9 cellular contexts compared by ENCODE assay signal in genomic region chr4:114780205-114780604, GRCh38.
DNase-seq lines count a peak whose midpoint lies in the region; ATAC-seq and TF ChIP-seq lines count a peak whose summit lies in the region.
"Had no signal": no experiment of that assay in that cellular context is flagged by ENCODE, and none has a peak within 500 bp of the region (broad histone marks: within the 10 kb centered on the region; RNA-seq: fewer than 3 reads in every experiment).

No MANE protein-coding gene starts in this region.

- H3K4me3 Mint-ChIP-seq in nephron, result no peak overlapping the region

- no peaks in the 10 kb centered on the region for H3K36me3 Mint-ChIP-seq in nephron (ENCODE audit: low read depth)

- ATAC-seq in activated CD4-positive, CD25-positive, alpha-beta regulatory T cell treated with anti-CD3 and anti-CD28 coated beads, Interleukin-2, amount 50 U/mL, for 24 hours, result no peak

- H3K27me3 Mint-ChIP-seq in nephron (ENCODE audit: low read depth), result no peaks in the 10 kb centered on the region

- TF ChIP-seq CTCF in GM12864 (IDR thresholded peaks at IDR 0.05; ENCODE audit: low read depth, low read length, missing control alignments), result peak; percentile 16
- TF ChIP-seq CTCF in astrocyte of the cerebellum (IDR thresholded peaks at IDR 0.05; ENCODE audit: low read depth, low read length, missing control alignments), result peak; percentile 56
- peak; percentile 49 to 72 (median 50) for TF ChIP-seq CTCF in nephron (IDR thresholded peaks at IDR 0.05; ENCODE audit: unreplicated experiment in 3 of 3)

- no peak overlapping the region for H3K4me3 ChIP-seq in GM12864 (ENCODE audit: low read depth, low read length)
- H3K4me3 ChIP-seq in astrocyte of the cerebellum (ENCODE audit: low read depth, low read length), result no peak overlapping the region

- H3K27ac Mint-ChIP-seq in nephron, result no peak overlapping the region

- peaks cover 3% of the 10 kb centered on the region for H3K9me3 Mint-ChIP-seq in nephron

- in situ Hi-C loops in astrocyte of the cerebellum (cut with HindIII; ENCODE audit: low sequenced_read_pairs), result loop anchor here (5.0 kb wide), 1 partner anchor 757 kb away; no protein-coding TSS in a partner anchor

- peaks cover 18% of the 10 kb centered on the region for H3K4me1 Mint-ChIP-seq in nephron

- DNase-seq in GM12864 (ENCODE audit: low read depth) (no peak), NCI-H1105 (lab: John Stamatoyannopoulos, UW) (peak; percentile 8), astrocyte of the cerebellum (ENCODE audit: low read depth) (peak; percentile 55), GM19240 (ENCODE audit: insufficient read length, low spot score) (no peak), T-helper 1 cell (no peak)
- DNase-seq in effector CD8-positive, alpha-beta T cell (lab: John Stamatoyannopoulos, UW), result no peak
- DNase-seq: stimulated activated CD4-positive, alpha-beta T cell treated with anti-CD3 and anti-CD28 coated beads, Interleukin-12 subunit alpha, Interleukin-12 subunit beta, amount 100 ng/mL, for 4 hours had no signal

Comparison
In these comparisons a context has a peak if more than half of its experiments do, and no peak if none do; other contexts are left out.
1. DNase-seq: peak in NCI-H1105 (single experiment) and astrocyte of the cerebellum (single experiment); none in GM12864 (single experiment), GM19240 (single experiment), effector CD8-positive, alpha-beta T cell (single experiment) and T-helper 1 cell (0 of 5).
2. Peak in every context shown above with its lines, with median percentiles within 50 percentile points of each other: CTCF ChIP-seq.